In genomic region chr13:24356270-24356669, GRCh38 we compare ENCODE assay signal across 28 cellular contexts. TPM values are rescaled to one million over a fixed set of nuclear protein-coding genes. Genes with fewer than 3 reads are reported as not detected.
"Had no signal": no experiment of that assay in that cellular context is flagged by ENCODE, and none has a peak within 500 bp of the region (broad histone marks: within the 10 kb centered on the region; RNA-seq: fewer than 3 reads in every experiment).

No MANE protein-coding gene starts in this region.

- H3K36me3 Mint-ChIP-seq: immature natural killer cell; natural killer cell treated with Interleukin-12 subunit alpha and Interleukin-12 subunit beta and Interleukin-15 and Interleukin-18, amount 100 ng/mL, for 72 hours; stimulated activated memory B cell treated with anti-CD40 and anti-IgM and Interleukin-4, amounts not matched to agents 10 μg/mL and 1 μg/mL and 100 μg/mL, for 72 hours had no signal

- H3K27ac ChIP-seq: esophagus squamous epithelium, lower lobe of right lung, prostate gland, skin epidermis, spleen, testis, tibial artery, upper lobe of left lung, uterus had no signal

- H3K9me3 ChIP-seq: esophagus squamous epithelium, lower lobe of right lung, prostate gland, spleen, testis, tibial artery, upper lobe of left lung, uterus had no signal

- H3K27me3 ChIP-seq: esophagus squamous epithelium, spleen, testis, tibial artery, upper lobe of left lung, uterus had no signal

- H3K4me3 ChIP-seq: esophagus squamous epithelium, lower lobe of right lung, prostate gland, skin epidermis, spleen, testis, tibial artery, upper lobe of left lung, uterus had no signal

- H3K27me3 Mint-ChIP-seq: effector memory CD8-positive, alpha-beta T cell; natural killer cell treated with Interleukin-12 subunit alpha and Interleukin-12 subunit beta and Interleukin-15 and Interleukin-18, amount 100 ng/mL, for 72 hours; stimulated activated memory B cell treated with anti-CD40 and anti-IgM and Interleukin-4, amounts not matched to agents 10 μg/mL and 1 μg/mL and 100 μg/mL, for 72 hours had no signal

- H3K27ac Mint-ChIP-seq: effector memory CD8-positive, alpha-beta T cell; immature natural killer cell; natural killer cell treated with Interleukin-12 subunit alpha and Interleukin-12 subunit beta and Interleukin-15 and Interleukin-18, amount 100 ng/mL, for 72 hours; stimulated activated memory B cell treated with anti-CD40 and anti-IgM and Interleukin-4, amounts not matched to agents 10 μg/mL and 1 μg/mL and 100 μg/mL, for 72 hours had no signal

- DNase-seq: cortex of kidney; effector memory CD8-positive, alpha-beta T cell; erythroblast; esophagus squamous epithelium; hypothalamus; immature natural killer cell; left ventricle myocardium superior; lower lobe of right lung; right cardiac atrium; spleen; stimulated activated CD4-positive, alpha-beta T cell treated with anti-CD3 and anti-CD28 coated beads, Interleukin-4, amount 100 ng/mL, for 4 hours; stimulated activated naive CD8-positive, alpha-beta T cell treated with anti-CD3 and anti-CD28 coated beads, Interleukin-15, Interleukin-2, amounts not matched to agents 100 U/mL and 50 U/mL, for 24 hours; substantia nigra; testis; tibial artery; upper lobe of left lung; uterus had no signal

- H3K36me3 ChIP-seq: esophagus squamous epithelium, lower lobe of right lung, prostate gland, spleen, tibial artery, upper lobe of left lung, uterus had no signal

- H3K4me3 Mint-ChIP-seq: effector memory CD8-positive, alpha-beta T cell; immature natural killer cell; natural killer cell treated with Interleukin-12 subunit alpha and Interleukin-12 subunit beta and Interleukin-15 and Interleukin-18, amount 100 ng/mL, for 72 hours; neural crest cell; stimulated activated memory B cell treated with anti-CD40 and anti-IgM and Interleukin-4, amounts not matched to agents 10 μg/mL and 1 μg/mL and 100 μg/mL, for 72 hours had no signal

- H3K9me3 Mint-ChIP-seq: effector memory CD8-positive, alpha-beta T cell; immature natural killer cell; natural killer cell treated with Interleukin-12 subunit alpha and Interleukin-12 subunit beta and Interleukin-15 and Interleukin-18, amount 100 ng/mL, for 72 hours; neural crest cell; stimulated activated memory B cell treated with anti-CD40 and anti-IgM and Interleukin-4, amounts not matched to agents 10 μg/mL and 1 μg/mL and 100 μg/mL, for 72 hours had no signal

- ATAC-seq: effector memory CD8-positive, alpha-beta T cell; left ventricle myocardium superior; lower lobe of right lung; natural killer cell treated with Interleukin-12 subunit alpha and Interleukin-12 subunit beta and Interleukin-15 and Interleukin-18, amount 100 ng/mL, for 72 hours; right cardiac atrium; stimulated activated memory B cell treated with anti-CD40 and anti-IgM and Interleukin-4, amounts not matched to agents 10 μg/mL and 1 μg/mL and 100 μg/mL, for 72 hours; stimulated activated naive CD8-positive, alpha-beta T cell treated with anti-CD3 and anti-CD28 coated beads, Interleukin-15, Interleukin-2, amounts not matched to agents 100 U/mL and 50 U/mL, for 24 hours had no signal

- H3K4me1 Mint-ChIP-seq: immature natural killer cell; neural crest cell; stimulated activated memory B cell treated with anti-CD40 and anti-IgM and Interleukin-4, amounts not matched to agents 10 μg/mL and 1 μg/mL and 100 μg/mL, for 72 hours had no signal

- H3K4me1 ChIP-seq: esophagus squamous epithelium, lower lobe of right lung, prostate gland, spleen, testis, tibial artery, upper lobe of left lung, uterus had no signal

RNA-seq across cellular contexts. Expression of gene C1QTNF9, which starts 46.9 kb away (rescaled TPM):
- total RNA-seq: dermis microvascular lymphatic vessel endothelial cell, esophagus squamous epithelium, fibroblast of villous mesenchyme, lower lobe of right lung, mononuclear cell, neural crest cell, osteocyte, renal cortical epithelial cell had no signal
- polyA plus RNA-seq: immature natural killer cell, keratinocyte had no signal
